1 cellular context compared by ENCODE assay signal in genomic region chr6:122222761-122223160, GRCh38.
TF ChIP-seq lines count a peak whose summit lies in the region.

No MANE protein-coding gene starts in this region.

TF ChIP-seq in HCT116, 20 proteins besides CTCF, POLR2A, EP300 and RAD21:
- no peak for TF ChIP-seq REST (IDR thresholded peaks at IDR 0.05; ENCODE audit: low read depth)
- TF ChIP-seq SIN3A (IDR thresholded peaks at IDR 0.05; ENCODE audit: low read depth): no peak
- no peak for TF ChIP-seq EGR1 (IDR thresholded peaks at IDR 0.05; ENCODE audit: low read depth)
- TF ChIP-seq CBX3 (IDR thresholded peaks at IDR 0.05; ENCODE audit: low read depth): no peak
- TF ChIP-seq ZNF274 (IDR thresholded peaks at IDR 0.05; ENCODE audit: low read depth, low read length): no peak
- no peak for TF ChIP-seq ZBTB33 (IDR thresholded peaks at IDR 0.05; ENCODE audit: extremely low read depth, insufficient replicate concordance, low read length)
- no peak for TF ChIP-seq SP1 (IDR thresholded peaks at IDR 0.05; ENCODE audit: low read depth)
- no peak for TF ChIP-seq ATF3 (IDR thresholded peaks at IDR 0.05)
- no peak for TF ChIP-seq FOSL1 (IDR thresholded peaks at IDR 0.05; ENCODE audit: low read depth)
